8 cellular contexts compared by ENCODE assay signal in the genomic region with DNA sequence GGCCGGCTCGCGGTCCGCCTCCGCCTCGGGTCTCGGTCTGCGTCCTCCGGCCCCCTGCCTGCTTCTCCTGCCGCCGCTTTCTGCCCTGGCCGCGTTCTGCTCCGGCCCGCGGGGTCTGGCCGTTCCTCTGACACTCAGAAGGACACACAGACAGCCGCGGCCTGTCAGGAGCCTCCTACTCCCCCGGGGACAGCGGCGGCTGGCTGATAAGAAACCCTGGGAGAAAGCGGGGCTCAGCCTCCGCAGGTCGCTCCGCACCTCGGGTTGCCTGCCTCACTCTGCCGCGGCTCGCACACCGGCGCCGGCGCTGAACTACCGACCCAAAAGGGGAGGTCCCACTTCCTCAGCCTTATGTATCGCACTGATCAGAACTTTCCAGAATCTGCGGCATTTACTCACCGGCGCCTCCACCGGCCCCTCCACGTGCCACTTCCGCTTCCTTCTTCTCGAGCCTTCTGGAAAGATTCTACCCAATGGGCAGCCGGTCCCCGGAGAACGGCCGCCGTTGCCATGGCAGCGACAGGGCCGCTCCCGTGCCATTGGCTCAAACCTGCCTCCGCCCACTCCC. TPM values are rescaled to one million over a fixed set of nuclear protein-coding genes. Genes with fewer than 3 reads are reported as not detected.
A peak's percentile ranks its signal among the peaks of the same experiment; 100 is the strongest.
DNase-seq lines count a peak whose midpoint lies in the region; ATAC-seq, FAIRE-seq and TF ChIP-seq lines count a peak whose summit lies in the region.

A gene (minus strand): TSS at position 322 of the 568 bp plus-strand sequence. CDS start 322 bp downstream, outside the sequence.

- CTCF ChIA-PET in K562 (lab: Yijun Ruan, JAX; ENCODE audit: low intra/inter-chr PET ratio), result no interaction called here

- peak; percentile 96 to 97 for DNase-seq in activated CD8-positive, alpha-beta memory T cell treated with anti-CD3 and anti-CD28 coated beads for 1 hour (ENCODE audit: extremely low read depth in 1 of 2, low read depth in 1 of 2)
- no peak for DNase-seq in activated CD8-positive, alpha-beta memory T cell treated with anti-CD3 and anti-CD28 coated beads for 24 hours
- DNase-seq in NCI-H1930 (lab: John Stamatoyannopoulos, UW) (peak; percentile 96 to 99), K562 (ENCODE audit: extremely low read depth in 1 of 4, low spot score in 3 of 4) (peak; percentile 92 to 96 (median 94)), iPS DF 19.7 (ENCODE audit: low read depth, low spot score) (peak; percentile 86), sciatic nerve (ENCODE audit: low spot score) (peak; percentile 100)
- DNase-seq in T-helper 2 cell treated with Interferon-gamma antibody and Interleukin-4, amounts not matched to agents 5 μg/mL and 100 μg/mL, for 36 hours (ENCODE audit: low spot score), result peak; percentile 100

- peak within 1 kb of the TSS; percentile 97 for H2AFZ ChIP-seq in K562 (ENCODE audit: low read depth, low read length)

- peaks cover 29% of the 10 kb centered on the region for H3K36me3 Mint-ChIP-seq in T-helper 2 cell treated with Interferon-gamma antibody and Interleukin-4, amounts not matched to agents 5 μg/mL and 100 μg/mL, for 36 hours (ENCODE audit: low read depth)

- under 1% methylated on average over 35 of the region's 52 CpGs for WGBS in K562 (ENCODE audit: insufficient coverage, low coverage, missing lambda C conversion rate)

- H3K27me3 Mint-ChIP-seq in T-helper 2 cell treated with Interferon-gamma antibody and Interleukin-4, amounts not matched to agents 5 μg/mL and 100 μg/mL, for 36 hours (ENCODE audit: low read depth), result peaks cover 2% of the 10 kb centered on the region

- peaks cover 0 to 12% of the 10 kb centered on the region in 2 experiments; a peak in 1 of 5 replicates for H3K4me1 ChIP-seq in K562 (replicated peaks in 1 of 2; ENCODE audit: control insufficient read depth in 2 of 2, insufficient read depth in 2 of 2, low read length in 2 of 2)

- H3K9ac ChIP-seq in K562 (ENCODE audit: insufficient read depth in 1 of 2, low read depth in 2 of 2, low read length in 2 of 2), result peak within 1 kb of the TSS; percentile 89 to 91

- H3K4me2 ChIP-seq in K562 (ENCODE audit: insufficient read depth, low read length), result peak within 1 kb of the TSS; percentile 80

- H3K27ac Mint-ChIP-seq in T-helper 2 cell treated with Interferon-gamma antibody and Interleukin-4, amounts not matched to agents 5 μg/mL and 100 μg/mL, for 36 hours, result peak within 1 kb of the TSS; percentile 96

- in situ Hi-C loops in K562 (cut with MboI), result no loop called here

- no peak for FAIRE-seq in K562 (lab: Jason Lieb, UNC)

- H3K27ac ChIP-seq in K562 (ENCODE audit: extremely low read depth, low read depth, low read length), result peak within 1 kb of the TSS; percentile 93

- no peaks in the 10 kb centered on the region for H3K9me1 ChIP-seq in K562 (ENCODE audit: control insufficient read depth, insufficient read depth, low read length)

- TF ChIP-seq CTCF in K562 (IDR thresholded peaks at IDR 0.05 in 2 of 3, conservative IDR thresholded peaks at IDR 0.05 in 1 of 3; ENCODE audit: insufficient read depth in 2 of 3, low read depth in 1 of 3, low read length in 3 of 3), result peak in 2 of 3 experiments; percentile 31 to 34; a peak in 1 of 6 replicates

- H3K36me3 ChIP-seq in K562 (ENCODE audit: control insufficient read depth, insufficient read depth, low read length), result peaks cover 25% of the 10 kb centered on the region; the same call in 1 of the 3 replicates

- H4K20me1 ChIP-seq in K562 (replicated peaks; ENCODE audit: control insufficient read depth, insufficient read depth, low read length), result no peaks in the 10 kb centered on the region

- BruUV-seq in K562 (replicated peaks; lab: Mats Ljungman, UMichigan), result TSS peak; percentile 56

- peak; percentile 59 for TF ChIP-seq POLR2A in K562 (conservative IDR thresholded peaks at IDR 0.05)

- POLR2A ChIA-PET in K562 (lab: Yijun Ruan, JAX), result interaction anchor here (0.7 to 1.0 kb wide), 2 partner anchors 13 to 20 kb away, joined by 3 read pairs; no protein-coding TSS in a partner anchor

- no peak for TF ChIP-seq RAD21 in K562 (CRISPR knock-in tag; conservative IDR thresholded peaks at IDR 0.05 in 1 of 2, IDR thresholded peaks at IDR 0.05 in 1 of 2)

- ATAC-seq in HG02970 (IDR thresholded peaks at IDR 0.05; ENCODE audit: low FRiP score, unreplicated experiment) (peak; percentile 88), K562 (peak; percentile 89), sciatic nerve (peak; percentile 98)

- no peaks in the 10 kb centered on the region for H3K27me3 ChIP-seq in K562 (ENCODE audit: control insufficient read depth in 2 of 2, insufficient read depth in 2 of 2, low read length in 2 of 2)

- H3K9me3 Mint-ChIP-seq in T-helper 2 cell treated with Interferon-gamma antibody and Interleukin-4, amounts not matched to agents 5 μg/mL and 100 μg/mL, for 36 hours, result no peaks in the 10 kb centered on the region

- peak within 1 kb of the TSS; percentile 95 for H3K4me3 Mint-ChIP-seq in T-helper 2 cell treated with Interferon-gamma antibody and Interleukin-4, amounts not matched to agents 5 μg/mL and 100 μg/mL, for 36 hours

- no peaks in the 10 kb centered on the region for H3K9me3 ChIP-seq in K562 (replicated peaks; ENCODE audit: control insufficient read depth, insufficient read depth, low read depth, low read length)

- intact Hi-C loops in K562 (cut with micrococcal nuclease) (loop anchor here (5.0 kb wide), 1 partner anchor 41 kb away; no protein-coding TSS in a partner anchor), sciatic nerve (cut with DNase I) (no loop called here)

- TF ChIP-seq EP300 in K562 (IDR thresholded peaks at IDR 0.05; ENCODE audit: low read length), result peak; percentile 35; the same call in 1 of the 2 replicates

- peaks cover 35% of the 10 kb centered on the region for H3K4me1 Mint-ChIP-seq in T-helper 2 cell treated with Interferon-gamma antibody and Interleukin-4, amounts not matched to agents 5 μg/mL and 100 μg/mL, for 36 hours (ENCODE audit: low read depth)

- peaks cover 60% of the 10 kb centered on the region for H3K79me2 ChIP-seq in K562 (ENCODE audit: control insufficient read depth, insufficient read depth, low read length)

- H3K4me3 ChIP-seq in K562, result peak within 1 kb of the TSS; percentile 85

TF ChIP-seq in K562, 482 proteins besides CTCF, POLR2A, EP300 and RAD21 (continues in another document):
- no peak for TF ChIP-seq SAFB (IDR thresholded peaks at IDR 0.05; ENCODE audit: borderline replicate concordance, low read depth, low read length)
- TF ChIP-seq, protein P1, sequence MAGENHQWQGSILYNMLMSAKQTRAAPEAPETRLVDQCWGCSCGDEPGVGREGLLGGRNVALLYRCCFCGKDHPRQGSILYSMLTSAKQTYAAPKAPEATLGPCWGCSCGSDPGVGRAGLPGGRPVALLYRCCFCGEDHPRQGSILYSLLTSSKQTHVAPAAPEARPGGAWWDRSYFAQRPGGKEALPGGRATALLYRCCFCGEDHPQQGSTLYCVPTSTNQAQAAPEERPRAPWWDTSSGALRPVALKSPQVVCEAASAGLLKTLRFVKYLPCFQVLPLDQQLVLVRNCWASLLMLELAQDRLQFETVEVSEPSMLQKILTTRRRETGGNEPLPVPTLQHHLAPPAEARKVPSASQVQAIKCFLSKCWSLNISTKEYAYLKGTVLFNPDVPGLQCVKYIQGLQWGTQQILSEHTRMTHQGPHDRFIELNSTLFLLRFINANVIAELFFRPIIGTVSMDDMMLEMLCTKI (IDR thresholded peaks at IDR 0.05; ENCODE audit: partially characterized antibody), result no peak
- TF ChIP-seq, protein P2, sequence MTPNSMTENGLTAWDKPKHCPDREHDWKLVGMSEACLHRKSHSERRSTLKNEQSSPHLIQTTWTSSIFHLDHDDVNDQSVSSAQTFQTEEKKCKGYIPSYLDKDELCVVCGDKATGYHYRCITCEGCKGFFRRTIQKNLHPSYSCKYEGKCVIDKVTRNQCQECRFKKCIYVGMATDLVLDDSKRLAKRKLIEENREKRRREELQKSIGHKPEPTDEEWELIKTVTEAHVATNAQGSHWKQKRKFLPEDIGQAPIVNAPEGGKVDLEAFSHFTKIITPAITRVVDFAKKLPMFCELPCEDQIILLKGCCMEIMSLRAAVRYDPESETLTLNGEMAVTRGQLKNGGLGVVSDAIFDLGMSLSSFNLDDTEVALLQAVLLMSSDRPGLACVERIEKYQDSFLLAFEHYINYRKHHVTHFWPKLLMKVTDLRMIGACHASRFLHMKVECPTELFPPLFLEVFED (CRISPR knock-in tag; conservative IDR thresholded peaks at IDR 0.05), result no peak
- no peak for TF ChIP-seq ZNF778 (CRISPR knock-in tag; IDR thresholded peaks at IDR 0.05)
- TF ChIP-seq SRF (CRISPR knock-in tag; IDR thresholded peaks at IDR 0.05), result 0 out of 4 replicates have a peak, but pooled peaks of 1 of the 2 experiments have one; percentile 39
- no peak for TF ChIP-seq RNF2 (IDR thresholded peaks at IDR 0.05)
- no peak for TF ChIP-seq MTA1 (IDR thresholded peaks at IDR 0.05; ENCODE audit: borderline replicate concordance)
- TF ChIP-seq MAFF (IDR thresholded peaks at IDR 0.05; ENCODE audit: low read length), result no peak
- TF ChIP-seq ZKSCAN1 (IDR thresholded peaks at IDR 0.05; ENCODE audit: low read depth, low read length), result no peak
- TF ChIP-seq ESRRB (CRISPR knock-in tag; IDR thresholded peaks at IDR 0.05; ENCODE audit: borderline replicate concordance), result no peak

RNA-seq across cellular contexts. Expression of the gene that starts here (rescaled TPM):
- 14.4 and 53.8 TPM in 2 replicates for total RNA-seq in K562 (2011; cell fraction: chromatin; rRNA removed; ENCODE audit: low replicate concordance)
- 8.6 and 8.7 TPM in 2 replicates for total RNA-seq in K562 (2011; cell fraction: nucleolus; rRNA removed)
- 17.5 and 33.6 TPM in 2 replicates for total RNA-seq in K562 (2011; cell fraction: nucleoplasm; rRNA removed)
- total RNA-seq in K562 (2014; rRNA removed) (60.8 and 64.7 TPM in 2 replicates), K562 (2014; rRNA removed; fragmentation: Illumina TruSeq; extraction: Trizol) (100 and 105 TPM in 2 replicates), K562 (2015; rRNA removed; fragmentation: Illumina TruSeq; extraction: Trizol) (102 and 104 TPM in 2 replicates), K562 (2021) (103 and 107 TPM in 2 replicates), sciatic nerve (52.4 TPM)
- polyA plus RNA-seq in K562 (2011; rRNA removed) (35.9 and 61.4 TPM in 2 replicates), K562 (2014; fragmentation: Illumina TruSeq; extraction: Trizol) (82.3 and 104 TPM in 2 replicates), K562 (2014; fragmentation: Nextera tagmentation; extraction: Ambion mirVana) (10 to 100 TPM; 34.6 to 53.4 TPM), K562 (2014; rRNA removed) (57.7 and 76.0 TPM in 2 replicates)
- 11.2 and 11.6 TPM in 2 replicates for polyA plus RNA-seq in K562 (2011; cell fraction: cytosol; rRNA removed)
- 16.8 and 20.0 TPM in 2 replicates for polyA plus RNA-seq in K562 (2011; cell fraction: nucleus; rRNA removed)
- 34.8 and 97.5 TPM in 2 replicates for polyA plus RNA-seq in K562 (2012)
- 65.6 and 75.7 TPM in 2 replicates for polyA minus RNA-seq in K562 (2011; rRNA and poly(A)+ RNA removed)
- 25.3 and 36.4 TPM in 2 replicates for polyA minus RNA-seq in K562 (2011; cell fraction: cytosol; rRNA and poly(A)+ RNA removed)
- polyA minus RNA-seq in K562 (2011; cell fraction: nucleus; rRNA and poly(A)+ RNA removed), result 26.0 and 47.8 TPM in 2 replicates
